11 cellular contexts compared by ENCODE assay signal in the genomic region with DNA sequence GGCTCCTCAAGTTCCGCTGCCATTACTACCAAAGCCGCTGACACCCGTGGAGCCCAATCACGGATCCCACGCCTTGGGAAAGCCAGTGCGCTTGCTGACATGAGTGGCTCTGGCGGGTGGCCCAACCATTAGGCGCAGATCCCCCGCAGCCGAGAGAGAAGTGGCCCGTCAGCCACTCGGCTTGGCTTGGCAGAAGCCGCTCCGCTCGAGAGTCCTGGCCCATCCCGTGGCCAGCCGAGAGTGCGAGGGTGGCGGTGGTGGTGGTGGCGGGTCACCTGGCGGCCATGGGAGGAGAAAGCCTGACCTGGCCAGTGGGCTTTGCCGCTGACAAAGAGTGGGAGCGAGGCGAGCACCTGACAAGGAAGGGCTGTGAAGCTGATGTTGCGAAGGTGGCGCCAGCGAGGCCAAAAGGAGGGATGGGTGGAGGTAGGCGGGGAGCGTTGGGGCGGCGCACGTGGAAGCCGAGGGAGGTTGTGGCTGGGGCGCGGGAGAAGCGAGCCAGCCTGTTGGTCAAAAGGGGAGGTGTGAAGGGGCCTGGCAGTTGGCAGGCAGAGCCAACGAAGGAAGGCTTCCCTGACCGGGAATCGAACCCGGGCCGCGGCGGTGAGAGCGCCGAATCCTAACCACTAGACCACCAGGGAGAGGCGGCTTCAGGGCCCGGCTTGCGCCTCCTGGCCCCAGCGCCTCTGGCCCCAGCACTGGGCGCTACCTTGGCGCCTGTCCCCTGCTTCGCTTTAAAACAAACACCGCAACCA. TPM values are rescaled to one million over a fixed set of nuclear protein-coding genes. Genes with fewer than 3 reads are reported as not detected.
DNase-seq lines count a peak whose midpoint lies in the region; ATAC-seq and TF ChIP-seq lines count a peak whose summit lies in the region.
"Not testable (repeated sequence)": the region's sequence is repeated elsewhere in the genome, so short reads cannot be mapped to it uniquely, and the experiment has no call there.
"Had no signal": no experiment of that assay in that cellular context is flagged by ENCODE, and none has a peak within 500 bp of the region (broad histone marks: within the 10 kb centered on the region; RNA-seq: fewer than 3 reads in every experiment).

No MANE protein-coding gene starts in this region.

- H3K27me3 ChIP-seq in foreskin keratinocyte, result not testable (repeated sequence)

- intact Hi-C loops in natural killer cell (cut with micrococcal nuclease), result not testable (repeated sequence)

- H3K4me1 Mint-ChIP-seq in WTC11, natural killer cell: not testable (repeated sequence)

- H3K27ac ChIP-seq in foreskin keratinocyte, result not testable (repeated sequence)

- not testable (repeated sequence) for DNase-seq in WTC11 (ENCODE audit: low spot score); foreskin keratinocyte; natural killer cell

- POLR2A ChIA-PET in WTC11 (lab: Charles Lee), result not testable (repeated sequence)

- not testable (repeated sequence) for H3K9me3 Mint-ChIP-seq in WTC11, natural killer cell

- not testable (repeated sequence) for H3K4me3 Mint-ChIP-seq in WTC11, natural killer cell

- ATAC-seq in GM18508 (IDR thresholded peaks at IDR 0.05; ENCODE audit: insufficient read depth, unreplicated experiment) (peak; percentile 38), GM19452 (IDR thresholded peaks at IDR 0.05; ENCODE audit: unreplicated experiment) (peak; percentile 61), GM21737 (IDR thresholded peaks at IDR 0.05; ENCODE audit: unreplicated experiment) (peak; percentile 53), HG02938 (IDR thresholded peaks at IDR 0.05; ENCODE audit: unreplicated experiment) (peak; percentile 42), HG03354 (IDR thresholded peaks at IDR 0.05; ENCODE audit: poor library complexity, severe bottlenecking, unreplicated experiment) (peak; percentile 59), WTC11 (peak; percentile 69), foreskin keratinocyte (peak; percentile 65), natural killer cell (peak in 2 of 3 donors; percentile 16 to 46)

- CTCF ChIA-PET in WTC11 (lab: Charles Lee), result not testable (repeated sequence)

- not testable (repeated sequence) for H3K4me1 ChIP-seq in foreskin keratinocyte

- H3K27me3 Mint-ChIP-seq in WTC11 (ENCODE audit: low read depth); natural killer cell (ENCODE audit: low read depth in 2 of 2): not testable (repeated sequence)

- not testable (repeated sequence) for H3K36me3 Mint-ChIP-seq in WTC11, natural killer cell

- H3K27ac Mint-ChIP-seq in WTC11, natural killer cell: not testable (repeated sequence)

- TF ChIP-seq CTCF in WTC11 (IDR thresholded peaks at IDR 0.05); foreskin keratinocyte (conservative IDR thresholded peaks at IDR 0.05); natural killer cell (IDR thresholded peaks at IDR 0.05): not testable (repeated sequence)

RNA-seq across cellular contexts. Expression of gene FCGR2A, which starts 43.6 kb away (rescaled TPM):
- total RNA-seq in WTC11 (2021), result 0.74 to 1.1 TPM (median 0.80 TPM) in 3 replicates
- total RNA-seq in foreskin keratinocyte, result not detected in 2 replicates
- polyA plus RNA-seq in foreskin keratinocyte, result not detected in 2 replicates
- total RNA-seq in natural killer cell, result 10 to 100 TPM in 2 of 3 donors, 1 to 10 TPM in 1; 7.5 to 34.6 (median 13.9) TPM
- total RNA-seq: A673; GM23248; T-helper 1 cell treated with Interleukin-12 subunit alpha and Interleukin-12 subunit beta and Interleukin-4 antibody, amounts not matched to agents 30 ng/mL and 1 ng/mL, for 36 hours had no signal
- polyA plus RNA-seq: GM23248 had no signal
